Comparison of ENCODE assay signal across 11 cellular contexts in genomic region chr12:96015672-96016071, GRCh38. TPM values are rescaled to one million over a fixed set of nuclear protein-coding genes. Genes with fewer than 3 reads are reported as not detected.
DNase-seq lines count a peak whose midpoint lies in the region; ATAC-seq, FAIRE-seq and TF ChIP-seq lines count a peak whose summit lies in the region.
"Had no signal": no experiment of that assay in that cellular context is flagged by ENCODE, and none has a peak within 500 bp of the region (broad histone marks: within the 10 kb centered on the region; RNA-seq: fewer than 3 reads in every experiment).

No MANE protein-coding gene starts in this region.

- FAIRE-seq in HTR-8/SVneo (lab: Jason Lieb, UNC), result no peak
- FAIRE-seq: G401.6 had no signal

- H3K9me3 Mint-ChIP-seq in MCF 10A (ENCODE audit: unreplicated experiment), result no peaks in the 10 kb centered on the region
- H3K9me3 Mint-ChIP-seq: dendritic cell treated with granulocyte-macrophage colony-stimulating factor and Interleukin-4, amounts not matched to agents 40 ng/mL and 50 ng/mL, for 4 days had no signal

- ATAC-seq in GM21381 (IDR thresholded peaks at IDR 0.05; ENCODE audit: unreplicated experiment), result no peak
- ATAC-seq in HG02763 (IDR thresholded peaks at IDR 0.05; ENCODE audit: unreplicated experiment), result no peak

- peaks cover 74% of the 10 kb centered on the region for H3K36me3 Mint-ChIP-seq in MCF 10A (ENCODE audit: insufficient read depth, unreplicated experiment)

- DNase-seq in MCF 10A (ENCODE audit: unreplicated experiment), result peak; percentile 43
- DNase-seq in breast epithelium (ENCODE audit: low spot score in 2 of 2), result no peak
- no peak for DNase-seq in RWPE1 (ENCODE audit: low spot score)
- peak; percentile 22 for DNase-seq in glomerular visceral epithelial cell (ENCODE audit: extremely low spot score)
- DNase-seq in testis, result peak; percentile 45
- no peak for DNase-seq in HTR-8/SVneo (ENCODE audit: insufficient read length, low spot score)

- intact Hi-C loops in MCF 10A (cut with micrococcal nuclease) (no loop called here), breast epithelium (cut with DNase I; ENCODE audit: low total_unique reads) (no loop called here), testis (cut with DNase I; ENCODE audit: low total_unique reads) (no loop called here)

- TF ChIP-seq CTCF in MCF 10A (IDR thresholded peaks at IDR 0.05; ENCODE audit: unreplicated experiment), result peak; percentile 9
- TF ChIP-seq CTCF in breast epithelium (IDR thresholded peaks at IDR 0.05), result no peak
- TF ChIP-seq CTCF in RWPE1 (conservative IDR thresholded peaks at IDR 0.05; ENCODE audit: low read depth), result peak; percentile 19; the same call in 1 of the 2 replicates
- peak in 1 of 3 experiments; percentile 12 for TF ChIP-seq CTCF in testis (IDR thresholded peaks at IDR 0.05)

- WGBS in testis, 2 donors, result 78 to 80% methylated on average over 5 of the region's 5 CpGs

- H3K27ac Mint-ChIP-seq in MCF 10A (ENCODE audit: low read depth, unreplicated experiment), result no peak overlapping the region
- H3K27ac Mint-ChIP-seq: dendritic cell treated with granulocyte-macrophage colony-stimulating factor and Interleukin-4, amounts not matched to agents 40 ng/mL and 50 ng/mL, for 4 days had no signal

- H3K27me3 Mint-ChIP-seq in MCF 10A (ENCODE audit: insufficient read depth, unreplicated experiment), result no peaks in the 10 kb centered on the region
- H3K27me3 Mint-ChIP-seq: dendritic cell treated with granulocyte-macrophage colony-stimulating factor and Interleukin-4, amounts not matched to agents 40 ng/mL and 50 ng/mL, for 4 days had no signal

- H3K36me3 ChIP-seq in breast epithelium (no peaks in the 10 kb centered on the region), testis (ENCODE audit: low read depth, missing control alignments) (peaks cover 4% of the 10 kb centered on the region)

- H3K4me3 Mint-ChIP-seq in MCF 10A (ENCODE audit: unreplicated experiment), result no peak overlapping the region
- H3K4me3 Mint-ChIP-seq: dendritic cell treated with granulocyte-macrophage colony-stimulating factor and Interleukin-4, amounts not matched to agents 40 ng/mL and 50 ng/mL, for 4 days had no signal

- H3K4me1 Mint-ChIP-seq in MCF 10A (ENCODE audit: insufficient read depth, unreplicated experiment), result no peaks in the 10 kb centered on the region

- no TSS peak for BruUV-seq in MCF 10A (replicated peaks; lab: Mats Ljungman, UMichigan)

- no peaks in the 10 kb centered on the region for H3K9me3 ChIP-seq in breast epithelium
- no peaks in the 10 kb centered on the region for H3K9me3 ChIP-seq in testis

- H3K27me3 ChIP-seq in breast epithelium, result no peaks in the 10 kb centered on the region
- H3K27me3 ChIP-seq in testis, result no peaks in the 10 kb centered on the region

- POLR2A ChIA-PET in MCF 10A (lab: Yijun Ruan, JAX), result no interaction called here
- POLR2A ChIA-PET in RWPE1 (lab: Yijun Ruan, JAX; ENCODE audit: low non-redundant PET), result no interaction called here

- TF ChIP-seq POLR2A in breast epithelium (IDR thresholded peaks at IDR 0.05), result no peak
- no peak for TF ChIP-seq POLR2A in testis (IDR thresholded peaks at IDR 0.05)

- H3K4me3 ChIP-seq in breast epithelium, result no peak overlapping the region
- no peak overlapping the region for H3K4me3 ChIP-seq in testis

- CTCF ChIA-PET in MCF 10A (lab: Yijun Ruan, JAX) (interaction anchor here (0.6 to 3.2 kb wide), 7 partner anchors 10 to 501 kb away, joined by 3 to 14 read pairs (median 5); no protein-coding TSS in a partner anchor), RWPE1 (lab: Yijun Ruan, JAX) (no interaction called here)

- no peak overlapping the region for H3K27ac ChIP-seq in breast epithelium
- H3K27ac ChIP-seq in RWPE1, result no peak overlapping the region
- H3K27ac ChIP-seq in testis, result no peak overlapping the region

- H3K4me1 ChIP-seq in breast epithelium (no peaks in the 10 kb centered on the region), testis (no peaks in the 10 kb centered on the region)

RNA-seq across cellular contexts. Expression of gene HAL, which starts 19.5 kb away (rescaled TPM):
- total RNA-seq in MCF 10A (2022) (0.27 and 1.1 TPM in 2 replicates), breast epithelium (1 to 10 TPM in 1 of 3 donors, under 1 TPM in 2; 0.59 to 4.3 (median 0.98) TPM), testis (under 1 TPM; 0.39 to 0.74 TPM)
- polyA plus RNA-seq in testis (ENCODE audit: insufficient read depth, low read depth, low replicate concordance), result 0.37 TPM
- total RNA-seq: urinary bladder had no signal

RNA-seq across cellular contexts. Expression of gene LTA4H, which starts 19.7 kb away (rescaled TPM):
- total RNA-seq in MCF 10A (2022), result 52.3 and 66.0 TPM in 2 replicates
- total RNA-seq in breast epithelium, result 10 to 100 TPM; 66.5 to 94.5 (median 67.4) TPM
- total RNA-seq in testis, result 10 to 100 TPM; 41.5 to 44.4 TPM
- polyA plus RNA-seq in testis (ENCODE audit: insufficient read depth, low read depth, low replicate concordance), result 62.5 TPM

Comparison
In these comparisons a context has a peak if more than half of its experiments do, and no peak if none do; other contexts are left out.
1. DNase-seq: peak in MCF 10A (single experiment), glomerular visceral epithelial cell (single experiment) and testis (single experiment); none in breast epithelium (0 of 2), RWPE1 (single experiment) and HTR-8/SVneo (single experiment).
2. CTCF ChIP-seq: peak in MCF 10A (single experiment) and RWPE1 (single experiment); none in breast epithelium (0 of 3).